Comparison of ENCODE assay signal across 2 cellular contexts in genomic region chr2:36476411-36476810, GRCh38.
TF ChIP-seq lines count a peak whose summit lies in the region.

No MANE protein-coding gene starts in this region.

TF ChIP-seq in SK-N-SH, 30 proteins besides CTCF, POLR2A, EP300 and RAD21:
- no peak for TF ChIP-seq ZBTB33 (IDR thresholded peaks at IDR 0.05; ENCODE audit: borderline replicate concordance, low read depth)
- no peak for TF ChIP-seq RXRA (IDR thresholded peaks at IDR 0.05; ENCODE audit: borderline replicate concordance, low read depth)
- TF ChIP-seq RFX5 (IDR thresholded peaks at IDR 0.05; ENCODE audit: low read length): no peak
- TF ChIP-seq MAX (IDR thresholded peaks at IDR 0.05; ENCODE audit: low read depth): no peak
- TF ChIP-seq TEAD4 (IDR thresholded peaks at IDR 0.05; ENCODE audit: borderline replicate concordance, insufficient read depth): no peak
- TF ChIP-seq RCOR1 (IDR thresholded peaks at IDR 0.05; ENCODE audit: low read length): no peak
- TF ChIP-seq CHD2 (IDR thresholded peaks at IDR 0.05; ENCODE audit: low read length, partially characterized antibody): no peak
- TF ChIP-seq IRF3 (IDR thresholded peaks at IDR 0.05; ENCODE audit: low read depth, low read length): no peak
- no peak for TF ChIP-seq USF1 (IDR thresholded peaks at IDR 0.05; ENCODE audit: borderline replicate concordance, low read depth)
- TF ChIP-seq SMC3 (IDR thresholded peaks at IDR 0.05; ENCODE audit: low read depth, low read length): no peak
- no peak for TF ChIP-seq NFIC (IDR thresholded peaks at IDR 0.05; ENCODE audit: borderline replicate concordance)
- no peak for TF ChIP-seq FOXJ3 (CRISPR knock-in tag; IDR thresholded peaks at IDR 0.05)
- no peak for TF ChIP-seq PBX3 (IDR thresholded peaks at IDR 0.05)
- no peak for TF ChIP-seq USF2 (IDR thresholded peaks at IDR 0.05; ENCODE audit: borderline replicate concordance, low read depth, low read length)

TF ChIP-seq in SK-N-SH treated with all-trans-retinoic acid at 6 μM for 48 hours, 23 proteins besides CTCF, POLR2A, EP300 and RAD21:
- TF ChIP-seq PPARA (CRISPR knock-in tag; IDR thresholded peaks at IDR 0.05; ENCODE audit: borderline replicate concordance) (no peak), CREB5 (CRISPR knock-in tag; IDR thresholded peaks at IDR 0.05; ENCODE audit: low read depth) (no peak), ESRRG (CRISPR knock-in tag; IDR thresholded peaks at IDR 0.05) (no peak), ZFP30 (CRISPR knock-in tag; IDR thresholded peaks at IDR 0.05) (no peak), PATZ1 (CRISPR knock-in tag; IDR thresholded peaks at IDR 0.05; ENCODE audit: borderline replicate concordance) (no peak), ZFP3 (CRISPR knock-in tag; IDR thresholded peaks at IDR 0.05) (no peak), SNAI2 (CRISPR knock-in tag; IDR thresholded peaks at IDR 0.05) (no peak), CSRNP3 (CRISPR knock-in tag; IDR thresholded peaks at IDR 0.05) (no peak), RARB (CRISPR knock-in tag; IDR thresholded peaks at IDR 0.05) (no peak), ARNTL (CRISPR knock-in tag; IDR thresholded peaks at IDR 0.05; ENCODE audit: borderline replicate concordance, low read depth) (no peak), TOX (CRISPR knock-in tag; IDR thresholded peaks at IDR 0.05; ENCODE audit: borderline replicate concordance) (no peak), CSDC2 (CRISPR knock-in tag; IDR thresholded peaks at IDR 0.05) (no peak), TCF4 (CRISPR knock-in tag; IDR thresholded peaks at IDR 0.05; ENCODE audit: borderline replicate concordance) (no peak), GLIS3 (CRISPR knock-in tag; IDR thresholded peaks at IDR 0.05) (no peak), OSR1 (CRISPR knock-in tag; IDR thresholded peaks at IDR 0.05) (no peak), ISL1 (CRISPR knock-in tag; IDR thresholded peaks at IDR 0.05) (no peak), ZC3H10 (CRISPR knock-in tag; IDR thresholded peaks at IDR 0.05) (no peak), ZNF8 (CRISPR knock-in tag; IDR thresholded peaks at IDR 0.05) (no peak), POU6F1 (CRISPR knock-in tag; IDR thresholded peaks at IDR 0.05; ENCODE audit: borderline replicate concordance, low read depth) (no peak)
